Comparison of ENCODE assay signal across 9 cellular contexts in the genomic region with DNA sequence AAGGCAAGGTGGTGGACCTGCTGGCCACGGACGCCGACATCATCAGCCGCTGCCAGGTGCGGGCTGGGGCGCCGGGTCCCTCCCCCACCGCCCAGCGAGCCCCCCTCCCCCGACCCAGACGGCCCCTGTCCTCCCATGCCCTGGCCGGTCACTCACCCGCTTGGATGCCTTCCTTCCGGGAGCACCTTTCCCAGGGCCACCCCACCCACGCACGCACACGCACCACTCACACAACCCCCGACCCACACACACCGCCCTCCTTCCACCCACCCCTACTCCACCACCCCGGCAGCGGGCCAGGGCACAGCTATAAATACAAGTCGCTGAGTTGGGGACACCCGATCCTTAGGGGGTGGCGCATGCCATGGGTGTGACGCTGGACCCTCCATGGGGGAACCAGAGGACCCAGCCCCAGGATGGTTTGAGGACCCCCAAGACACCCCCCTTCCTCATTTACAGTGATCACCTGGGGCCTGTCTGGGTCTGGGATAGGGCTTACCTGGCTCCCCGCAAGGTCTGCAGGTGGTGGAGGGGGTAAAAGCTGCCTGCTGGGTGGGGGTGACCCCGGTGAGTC. TPM values are rescaled to one million over a fixed set of nuclear protein-coding genes. Genes with fewer than 3 reads are reported as not detected.
DNase-seq lines count a peak whose midpoint lies in the region; ATAC-seq, FAIRE-seq and TF ChIP-seq lines count a peak whose summit lies in the region.
"Had no signal": no experiment of that assay in that cellular context is flagged by ENCODE, and none has a peak within 500 bp of the region (broad histone marks: within the 10 kb centered on the region; RNA-seq: fewer than 3 reads in every experiment).

No MANE protein-coding gene starts in this region.

- intact Hi-C loops in Right ventricle myocardium inferior (cut with DNase I) (loop anchor here (1.0 to 10.0 kb wide), 3 partner anchors 28 to 750 kb away; a partner anchor contains a TSS), cardiac septum (cut with DNase I) (loop anchor here (10.0 kb wide), 1 partner anchor 140 kb away; no protein-coding TSS in a partner anchor)
- intact Hi-C loops in activated CD8-positive, alpha-beta T cell treated with anti-CD3 and anti-CD28 coated beads for 36 hours (cut with micrococcal nuclease): no loop called here

- H2AFZ ChIP-seq in parathyroid adenoma: peak overlapping the region; percentile 91

- no peaks in the 10 kb centered on the region for H3K27me3 ChIP-seq in parathyroid adenoma (ENCODE audit: control insufficient read depth, insufficient read depth, low read length)

- H3K9ac ChIP-seq in parathyroid adenoma: no peak overlapping the region

- peak overlapping the region; percentile 30 for H3K27ac ChIP-seq in parathyroid adenoma

- peak overlapping the region; percentile 70 for H3K4me3 ChIP-seq in parathyroid adenoma (ENCODE audit: low read depth, low read length)

- peaks cover 5% of the 10 kb centered on the region for H3K4me1 ChIP-seq in parathyroid adenoma

- no peaks in the 10 kb centered on the region for H3K27me3 Mint-ChIP-seq in activated CD8-positive, alpha-beta T cell treated with anti-CD3 and anti-CD28 coated beads for 36 hours

- no peaks in the 10 kb centered on the region for H3K9me3 ChIP-seq in parathyroid adenoma (ENCODE audit: control insufficient read depth, low read length)

- no peaks in the 10 kb centered on the region for H3K36me3 Mint-ChIP-seq in activated CD8-positive, alpha-beta T cell treated with anti-CD3 and anti-CD28 coated beads for 36 hours (ENCODE audit: low read depth)

- TF ChIP-seq CTCF in activated CD8-positive, alpha-beta T cell treated with anti-CD3 and anti-CD28 coated beads for 36 hours (IDR thresholded peaks at IDR 0.05): no peak
- no peak for TF ChIP-seq CTCF in parathyroid adenoma (IDR thresholded peaks at IDR 0.05)

- peak; percentile 45 for ATAC-seq in Right ventricle myocardium inferior
- ATAC-seq in activated CD8-positive, alpha-beta T cell treated with anti-CD3 and anti-CD28 coated beads for 36 hours: peak; percentile 2
- ATAC-seq in GM21576 (IDR thresholded peaks at IDR 0.05; ENCODE audit: unreplicated experiment): no peak
- no peak for ATAC-seq in HG03097 (IDR thresholded peaks at IDR 0.05; ENCODE audit: low FRiP score, unreplicated experiment)

- CTCF ChIA-PET in activated CD8-positive, alpha-beta T cell treated with anti-CD3 and anti-CD28 coated beads for 36 hours (lab: Charles Lee): interaction anchor here (1.8 to 4.7 kb wide), 3 partner anchors 13 to 29 kb away, joined by 6 to 20 read pairs (median 9); a partner anchor contains a TSS

- H3K4me3 Mint-ChIP-seq in activated CD8-positive, alpha-beta T cell treated with anti-CD3 and anti-CD28 coated beads for 36 hours: peak overlapping the region; percentile 42

- no peaks in the 10 kb centered on the region for H3K79me2 ChIP-seq in parathyroid adenoma

- no peak overlapping the region for H3K27ac Mint-ChIP-seq in activated CD8-positive, alpha-beta T cell treated with anti-CD3 and anti-CD28 coated beads for 36 hours

- H3K4me1 Mint-ChIP-seq in activated CD8-positive, alpha-beta T cell treated with anti-CD3 and anti-CD28 coated beads for 36 hours (ENCODE audit: low read depth): no peaks in the 10 kb centered on the region

- peak; percentile 88 for DNase-seq in Right ventricle myocardium inferior (ENCODE audit: missing footprints)
- DNase-seq in cardiac septum (ENCODE audit: low spot score): no peak
- peak; percentile 26 for DNase-seq in activated CD8-positive, alpha-beta T cell treated with anti-CD3 and anti-CD28 coated beads for 36 hours
- DNase-seq in frontal cortex (ENCODE audit: low spot score in 2 of 2): peak; percentile 64 to 76
- DNase-seq in SIG-M5 (lab: John Stamatoyannopoulos, UW): no peak

- H3K4me2 ChIP-seq in parathyroid adenoma (ENCODE audit: low read length): peak overlapping the region; percentile 89

- POLR2A ChIA-PET in activated CD8-positive, alpha-beta T cell treated with anti-CD3 and anti-CD28 coated beads for 36 hours (lab: Charles Lee): interaction anchor here (1.0 to 2.4 kb wide), 3 partner anchors 18 to 30 kb away, joined by 3 to 13 read pairs (median 4); no protein-coding TSS in a partner anchor

- no peak for FAIRE-seq in frontal cortex (lab: Jason Lieb, UNC)
- FAIRE-seq: GM18507 had no signal

- no peaks in the 10 kb centered on the region for H3K9me3 Mint-ChIP-seq in activated CD8-positive, alpha-beta T cell treated with anti-CD3 and anti-CD28 coated beads for 36 hours

- no peaks in the 10 kb centered on the region for H3K36me3 ChIP-seq in parathyroid adenoma (ENCODE audit: control insufficient read depth, insufficient read depth, low read length)

RNA-seq across cellular contexts. Expression of a gene that starts 0.5 kb away (rescaled TPM):
- total RNA-seq in Right ventricle myocardium inferior (191 TPM), cardiac septum (114 TPM), frontal cortex (1.6 TPM)
- total RNA-seq in activated CD8-positive, alpha-beta T cell treated with anti-CD3 and anti-CD28 coated beads for 36 hours: 1 to 10 TPM; 2.7 to 3.0 TPM

RNA-seq across cellular contexts. Expression of a gene that starts 28.5 kb away (rescaled TPM):
- total RNA-seq in Right ventricle myocardium inferior (54.4 TPM), cardiac septum (50.9 TPM), frontal cortex (20.4 TPM)
- total RNA-seq in activated CD8-positive, alpha-beta T cell treated with anti-CD3 and anti-CD28 coated beads for 36 hours: 100 to 1,000 TPM; 115 to 125 TPM

RNA-seq across cellular contexts. Expression of a gene that starts 35.1 kb away (rescaled TPM):
- total RNA-seq in Right ventricle myocardium inferior (31.1 TPM), cardiac septum (41.2 TPM), frontal cortex (5.3 TPM)
- 10 to 100 TPM; 61.5 to 65.0 TPM for total RNA-seq in activated CD8-positive, alpha-beta T cell treated with anti-CD3 and anti-CD28 coated beads for 36 hours

Comparison
In these comparisons a context has a peak if more than half of its experiments do, and no peak if none do; other contexts are left out.
1. DNase-seq: peak in Right ventricle myocardium inferior (single experiment), activated CD8-positive, alpha-beta T cell treated with anti-CD3 and anti-CD28 coated beads for 36 hours (single experiment) and frontal cortex (2 of 2); none in cardiac septum (single experiment) and SIG-M5 (single experiment).
2. ATAC-seq: peak in Right ventricle myocardium inferior (single experiment) and activated CD8-positive, alpha-beta T cell treated with anti-CD3 and anti-CD28 coated beads for 36 hours (single experiment); none in GM21576 (single experiment) and HG03097 (single experiment).
3. RNA of a gene that starts 0.5 kb away (total RNA-seq): 191 TPM in Right ventricle myocardium inferior (single experiment) and 114 TPM in cardiac septum (single experiment); 2.7 to 3.0 TPM in activated CD8-positive, alpha-beta T cell treated with anti-CD3 and anti-CD28 coated beads for 36 hours and 1.6 TPM in frontal cortex (single experiment); every median in the first group is over 10 times any median in the second.